In the genomic region with DNA sequence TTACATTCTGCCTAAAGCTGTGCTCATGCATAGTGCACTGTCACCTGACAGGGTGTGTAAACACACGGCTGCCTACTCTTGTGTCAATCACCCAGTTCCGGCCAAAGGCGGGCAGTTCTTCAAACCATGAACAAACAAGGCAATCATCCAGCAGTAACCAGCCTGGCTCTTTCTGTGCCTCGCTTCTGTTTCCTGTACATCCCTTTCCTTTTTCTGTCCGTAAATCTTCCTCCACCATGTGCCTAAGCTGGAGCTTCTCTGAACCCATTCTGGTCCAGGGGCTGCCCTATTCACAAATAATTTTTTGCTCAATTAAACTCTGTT, we compare ENCODE assay signal across 11 cellular contexts.
DNase-seq lines count a peak whose midpoint lies in the region; TF ChIP-seq lines count a peak whose summit lies in the region.
"Had no signal": no experiment of that assay in that cellular context is flagged by ENCODE, and none has a peak within 500 bp of the region (broad histone marks: within the 10 kb centered on the region; RNA-seq: fewer than 3 reads in every experiment).

No MANE protein-coding gene starts in this region.

- no peak for TF ChIP-seq CTCF in type B pancreatic cell (conservative IDR thresholded peaks at IDR 0.05)
- TF ChIP-seq CTCF in ascending aorta (IDR thresholded peaks at IDR 0.05) = no peak

- peak overlapping the region; percentile 93 for H3K27ac Mint-ChIP-seq in type B pancreatic cell
- H3K27ac Mint-ChIP-seq: activated naive CD8-positive, alpha-beta T cell; B cell had no signal

- H3K4me3 ChIP-seq in ascending aorta = no peak overlapping the region

- intact Hi-C loops in ascending aorta (cut with DNase I) = no loop called here

- H3K9me3 Mint-ChIP-seq in type B pancreatic cell = peaks cover 5% of the 10 kb centered on the region

- H3K9me3 ChIP-seq in ascending aorta = no peaks in the 10 kb centered on the region

- peaks cover 0 to 8% of the 10 kb centered on the region in 2 donors for H3K4me1 ChIP-seq in ascending aorta

- peak overlapping the region in 1 of 2 donors; percentile 35 for H3K27ac ChIP-seq in ascending aorta

- no peaks in the 10 kb centered on the region for H3K27me3 ChIP-seq in ascending aorta

- no peaks in the 10 kb centered on the region for H3K27me3 Mint-ChIP-seq in type B pancreatic cell
- H3K27me3 Mint-ChIP-seq: activated naive CD8-positive, alpha-beta T cell; B cell had no signal

- H3K36me3 Mint-ChIP-seq in type B pancreatic cell = no peaks in the 10 kb centered on the region
- H3K36me3 Mint-ChIP-seq: activated naive CD8-positive, alpha-beta T cell had no signal

- H3K36me3 ChIP-seq in ascending aorta = no peaks in the 10 kb centered on the region

- H3K4me1 Mint-ChIP-seq in type B pancreatic cell (ENCODE audit: unreplicated experiment) = peaks cover 18% of the 10 kb centered on the region
- H3K4me1 Mint-ChIP-seq: B cell had no signal

- peak overlapping the region; percentile 40 for H3K4me3 Mint-ChIP-seq in type B pancreatic cell
- H3K4me3 Mint-ChIP-seq: activated naive CD8-positive, alpha-beta T cell; B cell had no signal

- DNase-seq in SIG-M5 treated with dmso at 0.1 percent for 504 hours (lab: John Stamatoyannopoulos, UW; ENCODE audit: unreplicated experiment) (peak; percentile 47), SIG-M5 (lab: John Stamatoyannopoulos, UW) (no peak), RPMI7951 (ENCODE audit: low read depth) (peak; percentile 69), iPS-NIHi11 (ENCODE audit: low spot score) (peak; percentile 34), type B pancreatic cell (ENCODE audit: extremely low spot score, unreplicated experiment) (no peak), NCI-H1694 treated with DMSO at 0.1 percent for 48 hours (lab: John Stamatoyannopoulos, UW) (no peak), ascending aorta (ENCODE audit: low spot score in 2 of 2) (no peak), cortex of kidney (lab: John Stamatoyannopoulos, UW) (no peak)
- DNase-seq: NCI-H1105 treated with DMSO at 0.1 percent for 48 hours had no signal

Comparison
In these comparisons a context has a peak if more than half of its experiments do, and no peak if none do; other contexts are left out.
1. DNase-seq: peak in SIG-M5 treated with dmso at 0.1 percent for 504 hours (single experiment), RPMI7951 (single experiment) and iPS-NIHi11 (single experiment); none in SIG-M5 (single experiment), type B pancreatic cell (single experiment), NCI-H1694 treated with DMSO at 0.1 percent for 48 hours (single experiment), ascending aorta (0 of 2) and cortex of kidney (single experiment).